Comparison of ENCODE assay signal across 30 cellular contexts in genomic region chrY:3042905-3043304, GRCh38.
"Had no signal": no experiment of that assay in that cellular context is flagged by ENCODE, and none has a peak within 500 bp of the region (broad histone marks: within the 10 kb centered on the region; RNA-seq: fewer than 3 reads in every experiment).

No MANE protein-coding gene starts in this region.

- ATAC-seq: activated CD4-positive, CD25-positive, alpha-beta regulatory T cell treated with anti-CD3 and anti-CD28 coated beads, Interleukin-2, amount 50 U/mL, for 24 hours; activated CD8-positive, alpha-beta T cell treated with anti-CD3 and anti-CD28 coated beads for 36 hours; activated T-cell treated with anti-CD3 and anti-CD28 coated beads, Interleukin-2, amount 50 U/mL, for 4 hours; activated T-helper 17 cell treated with anti-CD3 and anti-CD28 coated beads, Interleukin-2, amount 50 U/mL, for 72 hours; gastroesophageal sphincter; heart right ventricle; WTC11 had no signal

- H3K27ac ChIP-seq: colonic mucosa, epithelial cell of prostate, esophagus squamous epithelium, gastroesophageal sphincter, heart right ventricle, VCaP had no signal

- H3K9me3 ChIP-seq: colonic mucosa, esophagus squamous epithelium, gastroesophageal sphincter, heart right ventricle had no signal

- H3K4me1 ChIP-seq: colonic mucosa, esophagus squamous epithelium, gastroesophageal sphincter, heart right ventricle had no signal

- DNase-seq: activated CD4-positive, alpha-beta T cell treated with anti-CD3 and anti-CD28 coated beads for 48 hours; activated CD4-positive, alpha-beta T cell treated with anti-CD3 and anti-CD28 coated beads, Interleukin-2, amount 50 U/mL, for 1 hour; activated CD4-positive, alpha-beta T cell treated with anti-CD3 and anti-CD28 coated beads, Interleukin-2, amount 50 U/mL, for 48 hours; activated CD8-positive, alpha-beta memory T cell treated with anti-CD3 and anti-CD28 coated beads for 24 hours; activated CD8-positive, alpha-beta T cell treated with anti-CD3 and anti-CD28 coated beads for 36 hours; activated effector memory CD4-positive, alpha-beta T cell treated with Interleukin-2 at 50 U/mL for 16 hours; activated gamma-delta T cell treated with Interleukin-2 at 50 U/mL for 16 hours; activated naive CD4-positive, alpha-beta T cell treated with anti-CD3 and anti-CD28 coated beads, Interleukin-2, amount 50 U/mL, for 16 hours; activated naive CD4-positive, alpha-beta T cell treated with Interleukin-2 at 50 U/mL for 16 hours; activated T-cell treated with anti-CD3 and anti-CD28 coated beads, Interleukin-2, amount 50 U/mL, for 4 hours; amniotic stem cell; anterior cingulate cortex; caudate nucleus; cerebellar nuclear complex; colonic mucosa; effector CD8-positive, alpha-beta T cell; esophagus squamous epithelium; foreskin melanocyte; heart right ventricle; T-helper 2 cell had no signal

- FAIRE-seq: astrocyte, endometrium, endothelial cell of umbilical vein, TTC549 had no signal

- H3K4me3 ChIP-seq: colonic mucosa, esophagus squamous epithelium, gastroesophageal sphincter, heart right ventricle had no signal

- H3K27me3 ChIP-seq: colonic mucosa, esophagus squamous epithelium, gastroesophageal sphincter, heart right ventricle had no signal

- H3K36me3 ChIP-seq: colonic mucosa, esophagus squamous epithelium, gastroesophageal sphincter, heart right ventricle had no signal
